1 cellular context compared by ENCODE assay signal in the genomic region with DNA sequence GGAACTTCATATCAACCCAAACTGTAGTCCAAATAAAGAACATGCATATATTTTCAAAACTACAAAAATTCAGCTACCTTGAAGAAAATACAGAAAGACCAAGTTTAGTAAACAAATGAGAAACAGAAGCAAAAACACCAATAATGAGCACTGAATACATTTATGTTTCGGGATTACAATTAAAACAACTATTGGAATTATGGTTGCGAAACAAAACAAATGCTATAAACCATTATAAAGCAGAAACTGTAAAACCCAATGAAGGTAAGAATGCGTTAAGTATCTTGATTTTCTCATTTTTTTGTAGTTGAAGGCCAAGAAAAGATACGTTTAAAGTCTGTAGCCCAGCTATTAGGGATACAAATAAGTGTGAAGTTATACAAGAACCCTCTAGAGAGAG.
TF ChIP-seq lines count a peak whose summit lies in the region.

No MANE protein-coding gene starts in this region.

TF ChIP-seq in A549, 52 proteins besides CTCF, POLR2A, EP300 and RAD21 (continued from another document):
- no peak for TF ChIP-seq PBX3 (IDR thresholded peaks at IDR 0.05)
- TF ChIP-seq NR3C1 (IDR thresholded peaks at IDR 0.05), result no peak
- TF ChIP-seq ZFP36 (IDR thresholded peaks at IDR 0.05; ENCODE audit: borderline replicate concordance, partially characterized antibody), result no peak
- TF ChIP-seq JUN (IDR thresholded peaks at IDR 0.05), result no peak
- TF ChIP-seq RFX5 (IDR thresholded peaks at IDR 0.05), result no peak
- no peak for TF ChIP-seq ELK1 (IDR thresholded peaks at IDR 0.05; ENCODE audit: low read depth, low read length)
- TF ChIP-seq MYC (IDR thresholded peaks at IDR 0.05; ENCODE audit: borderline replicate concordance, low read length), result no peak
- TF ChIP-seq E2F6 (IDR thresholded peaks at IDR 0.05; ENCODE audit: borderline replicate concordance, low read depth), result no peak
- no peak for TF ChIP-seq HDAC2 (IDR thresholded peaks at IDR 0.05)
- no peak for TF ChIP-seq SREBF2 (IDR thresholded peaks at IDR 0.05)
- no peak for TF ChIP-seq EHMT2 (IDR thresholded peaks at IDR 0.05; ENCODE audit: low read depth)
- no peak for TF ChIP-seq HOXA7 (CRISPR knock-in tag; IDR thresholded peaks at IDR 0.05)
- no peak for TF ChIP-seq ZNF302 (CRISPR knock-in tag; IDR thresholded peaks at IDR 0.05)
- no peak for TF ChIP-seq CHD2 (IDR thresholded peaks at IDR 0.05; ENCODE audit: low read length, partially characterized antibody)
- TF ChIP-seq USF2 (IDR thresholded peaks at IDR 0.05), result no peak
